Comparison of ENCODE assay signal across 8 cellular contexts in the genomic region with DNA sequence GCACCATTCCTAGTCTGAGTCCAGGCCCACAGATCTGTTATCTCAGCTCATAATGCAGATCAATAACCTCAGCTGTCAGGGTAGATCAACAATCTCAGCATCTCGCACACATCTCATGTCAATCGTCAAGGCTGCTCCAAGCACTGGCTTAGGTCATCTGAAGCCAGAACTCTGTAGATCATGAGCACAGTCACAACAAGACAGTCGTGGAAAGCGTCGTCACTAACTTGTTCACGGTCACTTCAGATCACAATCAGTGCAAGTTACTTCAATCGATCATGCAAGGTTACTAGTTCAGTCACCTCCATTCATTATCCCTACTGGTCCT.
DNase-seq lines count a peak whose midpoint lies in the region; ATAC-seq, FAIRE-seq and TF ChIP-seq lines count a peak whose summit lies in the region.

No MANE protein-coding gene starts in this region.

- no peaks in the 10 kb centered on the region for H3K36me3 ChIP-seq in kidney epithelial cell (ENCODE audit: control insufficient read depth, insufficient read depth, low read length)

- intact Hi-C loops in activated T-helper 2 cell treated with anti-CD3 and anti-CD28 coated beads, Interferon-gamma antibody, Interleukin-2, Interleukin-4, amounts not matched to agents 10 μg/mL and 5 μg/mL and 100 μg/mL, durations not matched to agents 14 hours and 24 hours and 36 hours (cut with micrococcal nuclease), result loop anchor here (1.0 to 5.0 kb wide), 2 partner anchors 28 to 479 kb away; no protein-coding TSS in a partner anchor

- peaks cover 9% of the 10 kb centered on the region for H3K36me3 Mint-ChIP-seq in activated T-helper 2 cell treated with anti-CD3 and anti-CD28 coated beads, Interferon-gamma antibody, Interleukin-2, Interleukin-4, amounts not matched to agents 10 μg/mL and 5 μg/mL and 100 μg/mL, durations not matched to agents 14 hours and 24 hours and 36 hours (ENCODE audit: low read depth)

- peak overlapping the region; percentile 87 for H3K4me3 Mint-ChIP-seq in activated T-helper 2 cell treated with anti-CD3 and anti-CD28 coated beads, Interferon-gamma antibody, Interleukin-2, Interleukin-4, amounts not matched to agents 10 μg/mL and 5 μg/mL and 100 μg/mL, durations not matched to agents 14 hours and 24 hours and 36 hours (ENCODE audit: low read depth)

- H3K27me3 Mint-ChIP-seq in activated T-helper 2 cell treated with anti-CD3 and anti-CD28 coated beads, Interferon-gamma antibody, Interleukin-2, Interleukin-4, amounts not matched to agents 10 μg/mL and 5 μg/mL and 100 μg/mL, durations not matched to agents 14 hours and 24 hours and 36 hours (ENCODE audit: low read depth), result no peaks in the 10 kb centered on the region

- peak; percentile 11 to 24; a peak in 5 of 6 replicates for ATAC-seq in A549

- peaks cover 39% of the 10 kb centered on the region for H3K4me1 Mint-ChIP-seq in activated T-helper 2 cell treated with anti-CD3 and anti-CD28 coated beads, Interferon-gamma antibody, Interleukin-2, Interleukin-4, amounts not matched to agents 10 μg/mL and 5 μg/mL and 100 μg/mL, durations not matched to agents 14 hours and 24 hours and 36 hours (ENCODE audit: low read depth)

- TF ChIP-seq CTCF in A549 (IDR thresholded peaks at IDR 0.05) (no peak), HFF-Myc (IDR thresholded peaks at IDR 0.05; ENCODE audit: low read depth, low read length, missing control alignments) (no peak), kidney epithelial cell (IDR thresholded peaks at IDR 0.05; ENCODE audit: insufficient read depth, low read length, poor library complexity, severe bottlenecking) (no peak)

- no peak for TF ChIP-seq EP300 in A549 (IDR thresholded peaks at IDR 0.05)

- peak overlapping the region; percentile 83 for H3K27ac Mint-ChIP-seq in activated T-helper 2 cell treated with anti-CD3 and anti-CD28 coated beads, Interferon-gamma antibody, Interleukin-2, Interleukin-4, amounts not matched to agents 10 μg/mL and 5 μg/mL and 100 μg/mL, durations not matched to agents 14 hours and 24 hours and 36 hours

- peak overlapping the region; percentile 73 for H3K4me2 ChIP-seq in A549

- no peaks in the 10 kb centered on the region for H3K27me3 ChIP-seq in kidney epithelial cell (ENCODE audit: control insufficient read depth, insufficient read depth, low read length)

- H3K27ac ChIP-seq in A549 (peak overlapping the region; percentile 88 to 94), temporal lobe (ENCODE audit: low read depth, low read length) (peak overlapping the region; percentile 97)

- POLR2A ChIA-PET in A549 (lab: Yijun Ruan, JAX), result interaction anchor here (0.6 to 1.4 kb wide), 2 partner anchors 10 to 20 kb away, joined by 4 read pairs; no protein-coding TSS in a partner anchor

- H3K9me3 Mint-ChIP-seq in activated T-helper 2 cell treated with anti-CD3 and anti-CD28 coated beads, Interferon-gamma antibody, Interleukin-2, Interleukin-4, amounts not matched to agents 10 μg/mL and 5 μg/mL and 100 μg/mL, durations not matched to agents 14 hours and 24 hours and 36 hours, result no peaks in the 10 kb centered on the region

- DNase-seq in A549 (ENCODE audit: low read depth in 1 of 2, low spot score in 1 of 2), result peak in 1 of 2 experiments; percentile 30
- no peak for DNase-seq in HFF-Myc (ENCODE audit: extremely low read depth, low read depth)
- no peak for DNase-seq in activated T-helper 2 cell treated with anti-CD3 and anti-CD28 coated beads, Interferon-gamma antibody, Interleukin-2, Interleukin-4, amounts not matched to agents 10 μg/mL and 5 μg/mL and 100 μg/mL, durations not matched to agents 14 hours and 24 hours and 36 hours (ENCODE audit: low spot score)
- no peak for DNase-seq in kidney epithelial cell (ENCODE audit: low read depth)
- no peak for DNase-seq in NCI-H1436 treated with DMSO at 0.1 percent for 48 hours (lab: John Stamatoyannopoulos, UW)
- DNase-seq in iPS-NIHi7 (ENCODE audit: extremely low spot score), result no peak
- DNase-seq in retina, result no peak

- TF ChIP-seq RAD21 in A549 (conservative IDR thresholded peaks at IDR 0.05 in 1 of 2, IDR thresholded peaks at IDR 0.05 in 1 of 2), result no peak

- CTCF ChIA-PET in A549 (lab: Yijun Ruan, JAX), result interaction anchor here (0.8 to 44.5 kb wide), 4 partner anchors 15 to 211 kb away, joined by 3 to 1052 read pairs (median 66); no protein-coding TSS in a partner anchor

- H3K4me3 ChIP-seq in A549 (peak overlapping the region; percentile 75), HFF-Myc (replicated peaks; ENCODE audit: low read depth, low read length) (peak overlapping the region; percentile 76), kidney epithelial cell (ENCODE audit: low read depth, low read length) (peak overlapping the region; percentile 95)

- no peaks in the 10 kb centered on the region for H3K9me3 ChIP-seq in A549

- no peak for TF ChIP-seq POLR2A in A549 (IDR thresholded peaks at IDR 0.05; ENCODE audit: low read length)

- FAIRE-seq in A549 (lab: Jason Lieb, UNC), result peak; percentile 70

- WGBS in A549 (ENCODE audit: missing lambda C conversion rate), result 78% methylated on average over 7 of the region's 7 CpGs

- H3K4me1 ChIP-seq in A549, result peaks cover 41% of the 10 kb centered on the region

TF ChIP-seq in A549, 52 proteins besides CTCF, POLR2A, EP300 and RAD21:
- TF ChIP-seq EHMT2 (IDR thresholded peaks at IDR 0.05; ENCODE audit: low read depth) (no peak), JUNB (IDR thresholded peaks at IDR 0.05) (no peak), HOXA7 (CRISPR knock-in tag; IDR thresholded peaks at IDR 0.05) (0 out of 2 replicates have a peak, but pooled peaks have one; percentile 29), HDAC2 (IDR thresholded peaks at IDR 0.05) (no peak), HOXB5 (CRISPR knock-in tag; IDR thresholded peaks at IDR 0.05) (0 out of 2 replicates have a peak, but pooled peaks have one; percentile 18), PBX3 (IDR thresholded peaks at IDR 0.05) (no peak), RNF2 (IDR thresholded peaks at IDR 0.05; ENCODE audit: borderline replicate concordance, low read depth) (no peak), CBX8 (IDR thresholded peaks at IDR 0.05) (no peak), MAX (IDR thresholded peaks at IDR 0.05) (no peak), POLR2AphosphoS2 (conservative IDR thresholded peaks at IDR 0.05; ENCODE audit: low read length) (no peak), CHD2 (IDR thresholded peaks at IDR 0.05; ENCODE audit: low read length, partially characterized antibody) (no peak), NFE2L2 (conservative IDR thresholded peaks at IDR 0.05; ENCODE audit: low read length) (no peak), NR3C1 (IDR thresholded peaks at IDR 0.05) (no peak), MAFK (IDR thresholded peaks at IDR 0.05; ENCODE audit: partially characterized antibody) (no peak)
